In the genomic region with DNA sequence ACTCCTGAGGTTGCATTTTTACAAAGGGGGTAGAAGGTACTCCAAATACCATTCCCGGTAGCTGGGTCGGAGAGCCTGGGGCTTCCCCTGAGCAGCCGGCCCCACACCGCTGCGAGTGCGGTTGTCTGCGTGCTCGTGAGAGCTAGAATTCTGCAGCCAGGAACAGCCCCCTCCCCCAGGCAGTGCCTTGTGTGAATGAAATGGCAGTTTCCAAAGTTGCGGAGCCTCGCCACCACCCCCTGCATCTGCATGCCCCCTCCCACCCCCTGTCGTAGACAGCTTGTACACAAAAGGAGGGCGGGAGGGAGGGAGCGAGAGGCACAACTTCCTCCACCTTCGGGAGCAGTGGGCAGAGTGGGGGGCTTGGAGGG, we compare ENCODE assay signal across 10 cellular contexts. TPM values are rescaled to one million over a fixed set of nuclear protein-coding genes. Genes with fewer than 3 reads are reported as not detected.
A peak's percentile ranks its signal among the peaks of the same experiment; 100 is the strongest.
DNase-seq lines count a peak whose midpoint lies in the region; ATAC-seq and TF ChIP-seq lines count a peak whose summit lies in the region.
"Had no signal": no experiment of that assay in that cellular context is flagged by ENCODE, and none has a peak within 500 bp of the region (broad histone marks: within the 10 kb centered on the region; RNA-seq: fewer than 3 reads in every experiment).

No MANE protein-coding gene starts in this region.

- H3K36me3 ChIP-seq in BE2C (peaks cover 42% of the 10 kb centered on the region), neural progenitor cell (peaks cover 2% of the 10 kb centered on the region)

- peaks cover 22% of the 10 kb centered on the region for H3K4me1 ChIP-seq in BE2C
- H3K4me1 ChIP-seq in neural progenitor cell: peaks cover 23% of the 10 kb centered on the region

- H3F3A ChIP-seq in neural progenitor cell (ENCODE audit: low read depth): peaks cover 37% of the 10 kb centered on the region

- H4K20me1 ChIP-seq in neural progenitor cell (ENCODE audit: low read depth): peaks cover 36% of the 10 kb centered on the region

- H3K27me3 ChIP-seq in BE2C: peaks cover 62% of the 10 kb centered on the region
- no peaks in the 10 kb centered on the region for H3K27me3 ChIP-seq in neural progenitor cell

- H3K4me3 Mint-ChIP-seq in neural progenitor cell: peak overlapping the region; percentile 98

- DNase-seq in BE2C (peak; percentile 100), HuH-7 (ENCODE audit: low spot score) (peak; percentile 88), ecto neural progenitor cell (ENCODE audit: low spot score) (peak; percentile 86), neural progenitor cell (ENCODE audit: low spot score) (peak; percentile 83), NCI-H2081 treated with DMSO at 0.1 percent for 48 hours (lab: John Stamatoyannopoulos, UW) (no peak), omental fat pad (ENCODE audit: low spot score) (no peak)

- peaks cover 41% of the 10 kb centered on the region for H3K4me1 Mint-ChIP-seq in neural progenitor cell

- H3K27ac ChIP-seq in neural progenitor cell: peak overlapping the region; percentile 51
- H3K27ac ChIP-seq: epithelial cell of prostate had no signal

- peak overlapping the region; percentile 90 for H3K4me2 ChIP-seq in neural progenitor cell

- ATAC-seq in HG03139 (IDR thresholded peaks at IDR 0.05; ENCODE audit: unreplicated experiment): no peak
- ATAC-seq in HG03025 (IDR thresholded peaks at IDR 0.05; ENCODE audit: low FRiP score, unreplicated experiment): no peak
- no peak for ATAC-seq in omental fat pad (ENCODE audit: low FRiP score)
- ATAC-seq: stimulated activated memory B cell treated with anti-CD40 and anti-IgM and Interleukin-4, amounts not matched to agents 10 μg/mL and 1 μg/mL and 100 μg/mL, for 72 hours had no signal

- H2AFZ ChIP-seq in neural progenitor cell (replicated peaks): no peak overlapping the region

- H3K4me3 ChIP-seq in BE2C (ENCODE audit: low read depth, low read length) (peak overlapping the region; percentile 0), neural progenitor cell (peak overlapping the region; percentile 78)

- H3K9ac ChIP-seq in neural progenitor cell: no peak overlapping the region

- H3K27me3 Mint-ChIP-seq in neural progenitor cell (ENCODE audit: insufficient read depth, low read depth): peaks cover 8% of the 10 kb centered on the region

- H3K9me3 ChIP-seq in BE2C: peaks cover 3% of the 10 kb centered on the region; the same call in 1 of the 2 replicates
- H3K9me3 ChIP-seq in neural progenitor cell (ENCODE audit: low read depth): no peaks in the 10 kb centered on the region

- H3K27ac Mint-ChIP-seq in neural progenitor cell: peak overlapping the region; percentile 76
- H3K27ac Mint-ChIP-seq: stimulated activated memory B cell treated with anti-CD40 and anti-IgM and Interleukin-4, amounts not matched to agents 10 μg/mL and 1 μg/mL and 100 μg/mL, for 72 hours had no signal

- H3K79me2 ChIP-seq in neural progenitor cell (ENCODE audit: low read depth): peaks cover 62% of the 10 kb centered on the region

- TF ChIP-seq CTCF in BE2C (IDR thresholded peaks at IDR 0.05; ENCODE audit: low read depth, low read length): no peak
- TF ChIP-seq CTCF in neural progenitor cell (IDR thresholded peaks at IDR 0.05): no peak
- no peak for TF ChIP-seq CTCF in omental fat pad (IDR thresholded peaks at IDR 0.05)

- peaks cover 29% of the 10 kb centered on the region for H3K36me3 Mint-ChIP-seq in neural progenitor cell
- H3K36me3 Mint-ChIP-seq: stimulated activated memory B cell treated with anti-CD40 and anti-IgM and Interleukin-4, amounts not matched to agents 10 μg/mL and 1 μg/mL and 100 μg/mL, for 72 hours had no signal

- H3K9me3 Mint-ChIP-seq in neural progenitor cell: peaks cover 4% of the 10 kb centered on the region
- H3K9me3 Mint-ChIP-seq: stimulated activated memory B cell treated with anti-CD40 and anti-IgM and Interleukin-4, amounts not matched to agents 10 μg/mL and 1 μg/mL and 100 μg/mL, for 72 hours had no signal

RNA-seq across cellular contexts. Expression of gene MYCN, which starts 1.1 kb away (rescaled TPM):
- polyA plus RNA-seq in BE2C (2012; ENCODE audit: insufficient read depth, insufficient read length, low read depth): 1,296 TPM
- 24.7 and 26.7 TPM in 2 replicates for total RNA-seq in neural progenitor cell (ENCODE audit: low replicate concordance)
- total RNA-seq in omental fat pad: under 1 TPM in 2 of 4 donors, not detected in 2; 0.19 to 0.47 TPM

Comparison
In these comparisons a context has a peak if more than half of its experiments do, and no peak if none do; other contexts are left out.
1. DNase-seq: peak in BE2C (single experiment), HuH-7 (single experiment), ecto neural progenitor cell (single experiment) and neural progenitor cell (single experiment); none in NCI-H2081 treated with DMSO at 0.1 percent for 48 hours (single experiment) and omental fat pad (single experiment).
2. RNA of gene MYCN, which starts 1.1 kb away (total RNA-seq): 24.7 to 26.7 TPM in neural progenitor cell; 0.19 to 0.47 TPM in omental fat pad; every median in the first group is over 10 times any median in the second.